In genomic region chr7:111091623-111092370, GRCh38 we compare ENCODE assay signal across 8 cellular contexts. TPM values are rescaled to one million over a fixed set of nuclear protein-coding genes. Genes with fewer than 3 reads are reported as not detected.
DNase-seq lines count a peak whose midpoint lies in the region; ATAC-seq and TF ChIP-seq lines count a peak whose summit lies in the region.

No MANE protein-coding gene starts in this region.

- H3K4me3 ChIP-seq in foreskin fibroblast (ENCODE audit: low read depth in 1 of 2, low read length in 2 of 2), result peak overlapping the region in 1 of 2 donors; percentile 42

- no peak for TF ChIP-seq CTCF in foreskin fibroblast (IDR thresholded peaks at IDR 0.05; ENCODE audit: low read depth, low read length)

- DNase-seq in NCI-H1105 treated with DMSO at 0.1 percent for 48 hours (lab: John Stamatoyannopoulos, UW) (peak; percentile 80), cerebellar cortex (ENCODE audit: low spot score) (peak; percentile 73), occipital lobe (lab: John Stamatoyannopoulos, UW) (peak; percentile 23), COLO829 (ENCODE audit: low spot score) (no peak), foreskin fibroblast (no peak)
- no peak for DNase-seq in NK-92 treated with Interleukin-12 subunit alpha and Interleukin-12 subunit beta, amount 100 ng/mL, for 24 hours (lab: John Stamatoyannopoulos, UW)

- ATAC-seq in GM18858 (IDR thresholded peaks at IDR 0.05; ENCODE audit: unreplicated experiment) (peak; percentile 24), GM21786 (IDR thresholded peaks at IDR 0.05; ENCODE audit: unreplicated experiment) (no peak)

RNA-seq across cellular contexts. Expression of gene LRRN3, which starts 0.9 kb away (rescaled TPM):
- 187 TPM for total RNA-seq in occipital lobe

Comparison
In these comparisons a context has a peak if more than half of its experiments do, and no peak if none do; other contexts are left out.
1. DNase-seq: peak in NCI-H1105 treated with DMSO at 0.1 percent for 48 hours (single experiment), cerebellar cortex (single experiment) and occipital lobe (single experiment); none in NK-92 treated with Interleukin-12 subunit alpha and Interleukin-12 subunit beta, amount 100 ng/mL, for 24 hours (single experiment), COLO829 (single experiment) and foreskin fibroblast (0 of 2).